ENCODE assay signal across 15 cellular contexts in the genomic region with DNA sequence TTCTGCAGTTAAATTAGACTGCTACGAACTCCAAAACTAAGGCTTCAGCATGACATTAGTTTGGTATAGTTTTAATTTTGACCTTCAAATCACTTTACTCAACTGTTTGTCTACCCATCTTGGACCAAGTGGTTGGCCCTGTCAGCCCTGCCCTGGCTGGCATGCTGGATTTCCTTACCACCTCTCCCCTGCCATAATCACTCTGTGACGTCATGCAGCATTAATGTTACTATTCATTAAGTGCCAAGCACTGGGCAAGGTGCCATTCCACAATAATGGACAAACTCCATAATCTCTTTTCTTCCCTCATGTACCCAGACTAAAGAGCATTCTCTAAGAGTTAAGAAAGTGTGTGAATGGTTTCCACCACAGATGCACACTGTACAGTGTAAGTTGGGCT.
DNase-seq lines count a peak whose midpoint lies in the region; ATAC-seq and TF ChIP-seq lines count a peak whose summit lies in the region.
"Had no signal": no experiment of that assay in that cellular context is flagged by ENCODE, and none has a peak within 500 bp of the region (broad histone marks: within the 10 kb centered on the region; RNA-seq: fewer than 3 reads in every experiment).

No MANE protein-coding gene starts in this region.

- intact Hi-C loops in MCF 10A (cut with micrococcal nuclease) (no loop called here), mammary epithelial cell (cut with micrococcal nuclease) (no loop called here), esophagus squamous epithelium (cut with DNase I) (no loop called here)

- in situ Hi-C loops in mammary epithelial cell (cut with MboI; ENCODE audit: low sequenced_read_pairs in 2 of 2) = no loop called here

- H3K9me3 Mint-ChIP-seq in MCF 10A (ENCODE audit: unreplicated experiment) = no peaks in the 10 kb centered on the region

- H3K9me3 ChIP-seq in mammary epithelial cell (replicated peaks; ENCODE audit: insufficient read depth, low read length) = no peaks in the 10 kb centered on the region
- H3K9me3 ChIP-seq in esophagus squamous epithelium = no peaks in the 10 kb centered on the region
- H3K9me3 ChIP-seq: A549 had no signal

- DNase-seq in MCF 10A (ENCODE audit: unreplicated experiment) (peak; percentile 11), mammary epithelial cell (no peak), NCI-H446 treated with DMSO at 0.1 percent for 48 hours (lab: John Stamatoyannopoulos, UW) (peak; percentile 57), epithelial cell of esophagus (ENCODE audit: low read depth) (peak; percentile 18), esophagus squamous epithelium (lab: John Stamatoyannopoulos, UW) (no peak)
- DNase-seq: CD8-positive, alpha-beta memory T cell; NCI-H146; NCI-H2081; NCI-H748 treated with DMSO at 0.1 percent for 48 hours; SHP77; T-helper 1 cell had no signal

- no peaks in the 10 kb centered on the region for H4K20me1 ChIP-seq in mammary epithelial cell (ENCODE audit: insufficient read depth, low read length)

- H3K36me3 ChIP-seq in mammary epithelial cell (ENCODE audit: insufficient read depth, low read length) (no peaks in the 10 kb centered on the region), esophagus squamous epithelium (no peaks in the 10 kb centered on the region)

- no peak for ATAC-seq in GM19467 (IDR thresholded peaks at IDR 0.05; ENCODE audit: unreplicated experiment)
- ATAC-seq in GM18870 (IDR thresholded peaks at IDR 0.05; ENCODE audit: unreplicated experiment) = no peak
- ATAC-seq: A549 had no signal

- H3K27me3 Mint-ChIP-seq in MCF 10A (ENCODE audit: insufficient read depth, unreplicated experiment) = no peaks in the 10 kb centered on the region
- H3K27me3 Mint-ChIP-seq: CD8-positive, alpha-beta memory T cell had no signal

- POLR2A ChIA-PET in MCF 10A (lab: Yijun Ruan, JAX) = no interaction called here

- no peak overlapping the region for H3K27ac Mint-ChIP-seq in MCF 10A (ENCODE audit: low read depth, unreplicated experiment)

- BruUV-seq in MCF 10A (replicated peaks; lab: Mats Ljungman, UMichigan) (no TSS peak), mammary epithelial cell (replicated peaks; lab: Mats Ljungman, UMichigan) (no TSS peak)

- H3K4me1 ChIP-seq in mammary epithelial cell (ENCODE audit: insufficient read depth, low read length) = no peaks in the 10 kb centered on the region
- H3K4me1 ChIP-seq in esophagus squamous epithelium = no peaks in the 10 kb centered on the region
- H3K4me1 ChIP-seq: A549 had no signal

- H3K36me3 Mint-ChIP-seq in MCF 10A (ENCODE audit: insufficient read depth, unreplicated experiment) = no peaks in the 10 kb centered on the region
- H3K36me3 Mint-ChIP-seq: CD8-positive, alpha-beta memory T cell had no signal

- dilution Hi-C loops in mammary epithelial cell (cut with HindIII; ENCODE audit: low sequenced_read_pairs) = no loop called here

- H3K27me3 ChIP-seq in mammary epithelial cell (ENCODE audit: insufficient read depth, low read length) (no peaks in the 10 kb centered on the region), esophagus squamous epithelium (no peaks in the 10 kb centered on the region)

- no peak overlapping the region for H3K4me3 Mint-ChIP-seq in MCF 10A (ENCODE audit: unreplicated experiment)
- H3K4me3 Mint-ChIP-seq: CD8-positive, alpha-beta memory T cell had no signal

- 46% methylated on average over 2 of the region's 2 CpGs for WGBS in mammary epithelial cell (ENCODE audit: low coverage, missing lambda C conversion rate)
- 45 to 53% methylated on average over 2 of the region's 2 CpGs for WGBS in esophagus squamous epithelium, 2 donors

- TF ChIP-seq CTCF in MCF 10A (IDR thresholded peaks at IDR 0.05; ENCODE audit: unreplicated experiment) (no peak), mammary epithelial cell (conservative IDR thresholded peaks at IDR 0.05 in 1 of 2, IDR thresholded peaks at IDR 0.05 in 1 of 2; ENCODE audit: extremely low read depth in 1 of 2, insufficient read depth in 1 of 2, low read depth in 1 of 2, low read length in 2 of 2) (no peak), epithelial cell of esophagus (IDR thresholded peaks at IDR 0.05; ENCODE audit: insufficient read depth, low read depth, low read length, missing control alignments) (no peak), esophagus squamous epithelium (IDR thresholded peaks at IDR 0.05) (no peak)

- no peak overlapping the region for H3K4me2 ChIP-seq in mammary epithelial cell (ENCODE audit: insufficient read depth, low read depth, low read length)
- H3K4me2 ChIP-seq: A549, KMS-11 had no signal

- no peak overlapping the region for H3K27ac ChIP-seq in mammary epithelial cell (ENCODE audit: insufficient read depth, low read depth, low read length)
- no peak overlapping the region for H3K27ac ChIP-seq in esophagus squamous epithelium
- H3K27ac ChIP-seq: A549, KMS-11 had no signal

- H2AFZ ChIP-seq in mammary epithelial cell (ENCODE audit: low read depth, low read length) = no peak overlapping the region

- TF ChIP-seq POLR2A in esophagus squamous epithelium (IDR thresholded peaks at IDR 0.05) = no peak

- no peak overlapping the region for H3K4me3 ChIP-seq in mammary epithelial cell (replicated peaks in 1 of 3; ENCODE audit: insufficient read depth in 1 of 3, low read depth in 2 of 3, low read length in 3 of 3)
- H3K4me3 ChIP-seq in epithelial cell of esophagus (ENCODE audit: low read length) = no peak overlapping the region
- no peak overlapping the region for H3K4me3 ChIP-seq in esophagus squamous epithelium
- H3K4me3 ChIP-seq: A549 had no signal

- no peaks in the 10 kb centered on the region for H3K4me1 Mint-ChIP-seq in MCF 10A (ENCODE audit: insufficient read depth, unreplicated experiment)
- H3K4me1 Mint-ChIP-seq: CD8-positive, alpha-beta memory T cell had no signal

- CTCF ChIA-PET in MCF 10A (lab: Yijun Ruan, JAX) (no interaction called here), mammary epithelial cell (lab: Charles Lee; ENCODE audit: low non-redundant PET) (no interaction called here)

- H3K79me2 ChIP-seq in mammary epithelial cell (ENCODE audit: insufficient read depth, low read length) = no peaks in the 10 kb centered on the region

- no peak overlapping the region for H3K9ac ChIP-seq in mammary epithelial cell (ENCODE audit: insufficient read depth, low read length)
- H3K9ac ChIP-seq: KMS-11 had no signal

Comparison
In these comparisons a context has a peak if more than half of its experiments do, and no peak if none do; other contexts are left out.
1. DNase-seq: peak in MCF 10A (single experiment), NCI-H446 treated with DMSO at 0.1 percent for 48 hours (single experiment) and epithelial cell of esophagus (single experiment); none in mammary epithelial cell (single experiment) and esophagus squamous epithelium (single experiment).